ENCODE assay signal across 11 cellular contexts in the genomic region with DNA sequence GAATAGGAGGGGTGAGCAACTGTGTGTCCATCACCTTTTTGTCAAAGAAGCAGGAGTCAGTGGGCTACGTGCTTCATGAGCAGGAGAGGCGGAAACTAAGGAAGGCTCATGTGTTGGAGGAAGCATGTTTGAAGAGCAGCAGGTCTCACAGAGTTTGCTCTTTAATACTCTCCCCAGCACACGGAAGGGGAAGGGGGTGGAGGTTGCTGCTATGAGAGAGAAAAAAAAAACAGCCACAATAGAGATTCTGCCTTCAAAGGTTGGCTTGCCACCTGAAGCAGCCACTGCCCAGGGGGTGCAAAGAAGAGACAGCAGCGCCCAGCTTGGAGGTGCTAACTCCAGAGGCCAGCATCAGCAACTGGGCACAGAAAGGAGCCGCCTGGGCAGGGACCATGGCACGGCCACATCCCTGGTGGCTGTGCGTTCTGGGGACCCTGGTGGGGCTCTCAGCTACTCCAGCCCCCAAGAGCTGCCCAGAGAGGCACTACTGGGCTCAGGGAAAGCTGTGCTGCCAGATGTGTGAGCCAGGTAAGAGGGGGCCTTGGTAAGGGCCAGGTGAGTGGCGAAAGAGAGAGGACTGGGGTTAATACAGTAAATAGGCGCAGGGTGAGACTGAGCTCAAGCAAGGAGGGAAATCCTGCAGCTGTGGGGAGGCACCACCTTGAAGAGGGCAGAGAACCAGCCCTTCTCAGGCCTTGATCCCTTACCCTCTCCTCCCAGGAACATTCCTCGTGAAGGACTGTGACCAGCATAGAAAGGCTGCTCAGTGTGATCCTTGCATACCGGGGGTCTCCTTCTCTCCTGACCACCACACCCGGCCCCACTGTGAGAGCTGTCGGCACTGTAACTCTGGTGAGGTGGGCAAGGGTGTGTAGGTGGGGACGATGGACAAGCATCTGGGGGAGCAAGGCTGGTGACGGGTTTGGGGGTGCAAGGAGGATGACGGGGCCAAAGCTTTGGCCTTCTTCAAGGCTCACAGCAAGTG. TPM values are rescaled to one million over a fixed set of nuclear protein-coding genes. Genes with fewer than 3 reads are reported as not detected.
DNase-seq lines count a peak whose midpoint lies in the region; ATAC-seq and TF ChIP-seq lines count a peak whose summit lies in the region.
"Had no signal": no experiment of that assay in that cellular context is flagged by ENCODE, and none has a peak within 500 bp of the region (broad histone marks: within the 10 kb centered on the region; RNA-seq: fewer than 3 reads in every experiment).

A gene (plus strand): TSS at position 252 of the 985 bp plus-strand sequence. CDS start 141 bp downstream, at position 393.

- no peaks in the 10 kb centered on the region for H3K9me3 ChIP-seq in CD4-positive, alpha-beta memory T cell (ENCODE audit: control insufficient read depth in 1 of 2, low read length in 2 of 2)
- H3K9me3 ChIP-seq: Caco-2, left lung had no signal

- H3K27ac Mint-ChIP-seq in CD4-positive, alpha-beta memory T cell, result peak within 1 kb of the TSS; percentile 91 to 99 (median 95)
- H3K27ac Mint-ChIP-seq in natural killer cell, result peak within 1 kb of the TSS; percentile 21 to 79

- H3K4me1 Mint-ChIP-seq in CD4-positive, alpha-beta memory T cell, result peaks cover 28 to 67% (median 42%) of the 10 kb centered on the region in 4 donors
- H3K4me1 Mint-ChIP-seq in natural killer cell, result peaks cover 9 to 28% of the 10 kb centered on the region in 2 donors

- peak in 2 of 3 donors; percentile 52 to 53 for ATAC-seq in natural killer cell
- ATAC-seq in GM21390 (IDR thresholded peaks at IDR 0.05; ENCODE audit: unreplicated experiment), result no peak
- ATAC-seq in HG02852 (IDR thresholded peaks at IDR 0.05; ENCODE audit: unreplicated experiment), result no peak
- ATAC-seq: left lung had no signal

- peak within 1 kb of the TSS; percentile 94 to 99 (median 98) for H3K4me3 Mint-ChIP-seq in CD4-positive, alpha-beta memory T cell
- peak within 1 kb of the TSS; percentile 71 for H3K4me3 Mint-ChIP-seq in natural killer cell

- H3K4me3 ChIP-seq in CD4-positive, alpha-beta memory T cell (ENCODE audit: low read length in 2 of 2), result peak within 1 kb of the TSS; percentile 94 to 99

- POLR2A ChIA-PET in CD4-positive, alpha-beta memory T cell (lab: Charles Lee; ENCODE audit: partially characterized antibody), result interaction anchor here (0.6 to 18.0 kb wide), 17 partner anchors 7 to 187 kb away, joined by 3 to 728 read pairs (median 6); a partner anchor contains a TSS

- TF ChIP-seq POLR2A in GM18951 (IDR thresholded peaks at IDR 0.05; ENCODE audit: extremely low read depth, insufficient read depth, insufficient read length), result peak; percentile 71

- no peak for TF ChIP-seq CTCF in natural killer cell (IDR thresholded peaks at IDR 0.05)

- in situ Hi-C loops in GM18951 (cut with MboI; ENCODE audit: low sequenced_read_pairs, unreplicated experiment), result no loop called here

- H3K9me3 Mint-ChIP-seq in CD4-positive, alpha-beta memory T cell, result no peaks in the 10 kb centered on the region
- no peaks in the 10 kb centered on the region for H3K9me3 Mint-ChIP-seq in natural killer cell

- DNase-seq in CD4-positive, alpha-beta memory T cell, result peak; percentile 57 to 63 (median 58)
- peak; percentile 61 for DNase-seq in activated CD8-positive, alpha-beta memory T cell treated with anti-CD3 and anti-CD28 coated beads, Interleukin-2, amount 50 U/mL, for 48 hours
- no peak for DNase-seq in natural killer cell
- no peak for DNase-seq in H4 (ENCODE audit: low spot score)
- DNase-seq in NCI-H510A treated with DMSO at 0.1 percent for 48 hours (lab: John Stamatoyannopoulos, UW), result no peak
- DNase-seq: Caco-2, left lung, SIG-M5 had no signal

- H3K27me3 ChIP-seq in CD4-positive, alpha-beta memory T cell (ENCODE audit: insufficient read depth, low read length), result no peaks in the 10 kb centered on the region
- H3K27me3 ChIP-seq: left lung had no signal

- intact Hi-C loops in CD4-positive, alpha-beta memory T cell (cut with micrococcal nuclease), result loop anchor here (1.0 kb wide), 4 partner anchors 7 to 18 kb away; a partner anchor contains a TSS
- intact Hi-C loops in natural killer cell (cut with micrococcal nuclease), result no loop called here

- H3K27me3 Mint-ChIP-seq in CD4-positive, alpha-beta memory T cell, result no peaks in the 10 kb centered on the region
- no peaks in the 10 kb centered on the region for H3K27me3 Mint-ChIP-seq in natural killer cell (ENCODE audit: low read depth in 2 of 2)

- peaks cover 23 to 31% of the 10 kb centered on the region in 2 donors for H3K36me3 Mint-ChIP-seq in CD4-positive, alpha-beta memory T cell
- no peaks in the 10 kb centered on the region for H3K36me3 Mint-ChIP-seq in natural killer cell

- CTCF ChIA-PET in CD4-positive, alpha-beta memory T cell (lab: Charles Lee; ENCODE audit: partially characterized antibody), result interaction anchor here (1.0 to 15.4 kb wide), 11 partner anchors 10 to 110 kb away, joined by 3 to 247 read pairs (median 5); a partner anchor contains a TSS

- peaks cover 41% of the 10 kb centered on the region for H3K4me1 ChIP-seq in CD4-positive, alpha-beta memory T cell (ENCODE audit: insufficient read depth, low read length)
- H3K4me1 ChIP-seq: Caco-2, left lung had no signal

- peak within 1 kb of the TSS; percentile 73 for H3K27ac ChIP-seq in CD4-positive, alpha-beta memory T cell (ENCODE audit: low read depth, low read length)

- H3K36me3 ChIP-seq in CD4-positive, alpha-beta memory T cell (ENCODE audit: insufficient read depth, low read length), result peaks cover under 1% of the 10 kb centered on the region

RNA-seq across cellular contexts. Expression of the gene that starts here (rescaled TPM):
- total RNA-seq in CD4-positive, alpha-beta memory T cell, result 100 to 1,000 TPM; 117 to 124 TPM
- 100 to 1,000 TPM; 343 to 402 TPM for polyA plus RNA-seq in CD4-positive, alpha-beta memory T cell
- total RNA-seq in natural killer cell, result 10 to 100 TPM in 1 of 3 donors, 1 to 10 TPM in 2; 2.7 to 13.7 (median 3.1) TPM
- not detected in 2 replicates for total RNA-seq in H4 (2014; rRNA removed; shearing (Covaris generic))
- total RNA-seq: Caco-2 had no signal

Comparison
In these comparisons a context has a peak if more than half of its experiments do, and no peak if none do; other contexts are left out.
1. RNA of the gene that starts here (total RNA-seq): 117 to 124 TPM in CD4-positive, alpha-beta memory T cell; 2.7 to 13.7 TPM in natural killer cell and not detected in H4; every median in the first group is over 4 times any median in the second.
2. DNase-seq: peak in CD4-positive, alpha-beta memory T cell (5 of 5) and activated CD8-positive, alpha-beta memory T cell treated with anti-CD3 and anti-CD28 coated beads, Interleukin-2, amount 50 U/mL, for 48 hours (single experiment); none in natural killer cell (single experiment), H4 (single experiment) and NCI-H510A treated with DMSO at 0.1 percent for 48 hours (single experiment).
3. ATAC-seq: peak in natural killer cell (2 of 3); none in GM21390 (single experiment) and HG02852 (single experiment).